In the genomic region with DNA sequence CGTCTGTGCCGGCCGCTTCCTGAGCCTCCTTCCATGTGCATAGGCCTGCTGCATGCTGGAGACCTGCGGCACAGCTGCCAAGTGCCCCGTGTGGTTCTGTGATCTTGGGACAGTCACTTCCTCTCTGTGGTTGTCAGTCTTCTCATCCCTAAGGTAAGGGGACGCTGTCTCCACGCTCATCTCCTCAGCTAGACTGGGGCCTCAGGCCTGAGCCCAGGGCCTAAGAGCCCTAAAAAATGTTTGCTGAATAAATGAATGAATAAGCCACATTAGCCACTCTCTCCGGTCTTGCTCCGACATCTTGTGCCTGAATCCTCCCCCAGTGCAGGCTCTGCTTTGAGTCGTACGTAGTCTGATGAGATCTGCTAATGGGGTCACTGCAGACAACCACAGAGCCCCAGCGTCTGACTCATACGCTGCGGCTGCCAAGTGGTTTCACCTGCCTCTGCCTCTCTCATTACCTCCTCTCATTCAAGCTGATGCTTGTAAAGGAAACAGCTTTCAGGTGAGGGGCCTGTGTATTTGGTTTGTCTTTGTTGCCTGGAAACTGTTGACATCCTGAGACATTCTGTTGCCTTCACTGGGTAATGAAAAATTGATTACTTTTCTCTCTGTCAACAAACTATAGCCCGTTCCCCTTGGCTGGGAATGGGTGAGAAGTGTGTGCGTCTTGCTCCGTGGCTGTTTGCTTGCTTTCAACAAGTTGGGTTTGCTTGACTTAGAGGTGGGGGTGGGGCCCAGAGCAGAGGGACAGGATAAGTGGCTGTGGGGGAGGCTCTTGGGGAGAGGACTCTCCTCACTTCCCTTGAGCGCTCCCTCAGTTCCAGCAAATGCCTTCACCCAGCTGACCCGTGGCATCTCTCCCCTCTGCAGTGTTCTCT, we compare ENCODE assay signal across 1 cellular context.
TF ChIP-seq lines count a peak whose summit lies in the region.

No MANE protein-coding gene starts in this region.

TF ChIP-seq in HepG2, 621 proteins besides CTCF, POLR2A, EP300 and RAD21 (continued from another document):
- TF ChIP-seq HCFC1 (IDR thresholded peaks at IDR 0.05; ENCODE audit: low read depth, low read length) = no peak
- no peak for TF ChIP-seq HIVEP1 (CRISPR knock-in tag; IDR thresholded peaks at IDR 0.05)
- no peak for TF ChIP-seq HNRNPLL (IDR thresholded peaks at IDR 0.05; ENCODE audit: low read depth, low read length, poor library complexity, severe bottlenecking)
- TF ChIP-seq SRSF1 (optimal IDR thresholded peaks at IDR 0.05; ENCODE audit: low read depth, low read length) = no peak
- TF ChIP-seq ZNF17 (CRISPR knock-in tag; IDR thresholded peaks at IDR 0.05) = no peak
- TF ChIP-seq WIZ (CRISPR knock-in tag; IDR thresholded peaks at IDR 0.05) = no peak
- TF ChIP-seq, protein P1, sequence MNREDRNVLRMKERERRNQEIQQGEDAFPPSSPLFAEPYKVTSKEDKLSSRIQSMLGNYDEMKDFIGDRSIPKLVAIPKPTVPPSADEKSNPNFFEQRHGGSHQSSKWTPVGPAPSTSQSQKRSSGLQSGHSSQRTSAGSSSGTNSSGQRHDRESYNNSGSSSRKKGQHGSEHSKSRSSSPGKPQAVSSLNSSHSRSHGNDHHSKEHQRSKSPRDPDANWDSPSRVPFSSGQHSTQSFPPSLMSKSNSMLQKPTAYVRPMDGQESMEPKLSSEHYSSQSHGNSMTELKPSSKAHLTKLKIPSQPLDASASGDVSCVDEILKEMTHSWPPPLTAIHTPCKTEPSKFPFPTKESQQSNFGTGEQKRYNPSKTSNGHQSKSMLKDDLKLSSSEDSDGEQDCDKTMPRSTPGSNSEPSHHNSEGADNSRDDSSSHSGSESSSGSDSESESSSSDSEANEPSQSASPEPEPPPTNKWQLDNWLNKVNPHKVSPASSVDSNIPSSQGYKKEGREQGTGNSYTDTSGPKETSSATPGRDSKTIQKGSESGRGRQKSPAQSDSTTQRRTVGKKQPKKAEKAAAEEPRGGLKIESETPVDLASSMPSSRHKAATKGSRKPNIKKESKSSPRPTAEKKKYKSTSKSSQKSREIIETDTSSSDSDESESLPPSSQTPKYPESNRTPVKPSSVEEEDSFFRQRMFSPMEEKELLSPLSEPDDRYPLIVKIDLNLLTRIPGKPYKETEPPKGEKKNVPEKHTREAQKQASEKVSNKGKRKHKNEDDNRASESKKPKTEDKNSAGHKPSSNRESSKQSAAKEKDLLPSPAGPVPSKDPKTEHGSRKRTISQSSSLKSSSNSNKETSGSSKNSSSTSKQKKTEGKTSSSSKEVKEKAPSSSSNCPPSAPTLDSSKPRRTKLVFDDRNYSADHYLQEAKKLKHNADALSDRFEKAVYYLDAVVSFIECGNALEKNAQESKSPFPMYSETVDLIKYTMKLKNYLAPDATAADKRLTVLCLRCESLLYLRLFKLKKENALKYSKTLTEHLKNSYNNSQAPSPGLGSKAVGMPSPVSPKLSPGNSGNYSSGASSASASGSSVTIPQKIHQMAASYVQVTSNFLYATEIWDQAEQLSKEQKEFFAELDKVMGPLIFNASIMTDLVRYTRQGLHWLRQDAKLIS (CRISPR knock-in tag; IDR thresholded peaks at IDR 0.05) = no peak
- no peak for TF ChIP-seq IRF9 (CRISPR knock-in tag; IDR thresholded peaks at IDR 0.05; ENCODE audit: borderline replicate concordance)
- TF ChIP-seq ZNF841 (CRISPR knock-in tag; IDR thresholded peaks at IDR 0.05; ENCODE audit: borderline replicate concordance) = no peak
- TF ChIP-seq, protein P2, sequence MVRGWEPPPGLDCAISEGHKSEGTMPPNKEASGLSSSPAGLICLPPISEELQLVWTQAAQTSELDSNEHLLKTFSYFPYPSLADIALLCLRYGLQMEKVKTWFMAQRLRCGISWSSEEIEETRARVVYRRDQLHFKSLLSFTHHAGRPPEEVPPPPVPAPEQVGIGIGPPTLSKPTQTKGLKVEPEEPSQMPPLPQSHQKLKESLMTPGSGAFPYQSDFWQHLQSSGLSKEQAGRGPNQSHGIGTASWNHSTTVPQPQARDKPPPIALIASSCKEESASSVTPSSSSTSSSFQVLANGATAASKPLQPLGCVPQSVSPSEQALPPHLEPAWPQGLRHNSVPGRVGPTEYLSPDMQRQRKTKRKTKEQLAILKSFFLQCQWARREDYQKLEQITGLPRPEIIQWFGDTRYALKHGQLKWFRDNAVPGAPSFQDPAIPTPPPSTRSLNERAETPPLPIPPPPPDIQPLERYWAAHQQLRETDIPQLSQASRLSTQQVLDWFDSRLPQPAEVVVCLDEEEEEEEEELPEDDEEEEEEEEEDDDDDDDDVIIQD (CRISPR knock-in tag; IDR thresholded peaks at IDR 0.05; ENCODE audit: low read depth) = no peak
- no peak for TF ChIP-seq MTF1 (CRISPR knock-in tag; IDR thresholded peaks at IDR 0.05)
- TF ChIP-seq MTF2 (CRISPR knock-in tag; IDR thresholded peaks at IDR 0.05; ENCODE audit: borderline replicate concordance) = no peak
- TF ChIP-seq, protein P3, sequence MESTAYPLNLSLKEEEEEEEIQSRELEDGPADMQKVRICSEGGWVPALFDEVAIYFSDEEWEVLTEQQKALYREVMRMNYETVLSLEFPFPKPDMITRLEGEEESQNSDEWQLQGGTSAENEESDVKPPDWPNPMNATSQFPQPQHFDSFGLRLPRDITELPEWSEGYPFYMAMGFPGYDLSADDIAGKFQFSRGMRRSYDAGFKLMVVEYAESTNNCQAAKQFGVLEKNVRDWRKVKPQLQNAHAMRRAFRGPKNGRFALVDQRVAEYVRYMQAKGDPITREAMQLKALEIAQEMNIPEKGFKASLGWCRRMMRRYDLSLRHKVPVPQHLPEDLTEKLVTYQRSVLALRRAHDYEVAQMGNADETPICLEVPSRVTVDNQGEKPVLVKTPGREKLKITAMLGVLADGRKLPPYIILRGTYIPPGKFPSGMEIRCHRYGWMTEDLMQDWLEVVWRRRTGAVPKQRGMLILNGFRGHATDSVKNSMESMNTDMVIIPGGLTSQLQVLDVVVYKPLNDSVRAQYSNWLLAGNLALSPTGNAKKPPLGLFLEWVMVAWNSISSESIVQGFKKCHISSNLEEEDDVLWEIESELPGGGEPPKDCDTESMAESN (CRISPR knock-in tag; conservative IDR thresholded peaks at IDR 0.05) = no peak
- no peak for TF ChIP-seq ZNF205 (CRISPR knock-in tag; IDR thresholded peaks at IDR 0.05)
